In the genomic region with DNA sequence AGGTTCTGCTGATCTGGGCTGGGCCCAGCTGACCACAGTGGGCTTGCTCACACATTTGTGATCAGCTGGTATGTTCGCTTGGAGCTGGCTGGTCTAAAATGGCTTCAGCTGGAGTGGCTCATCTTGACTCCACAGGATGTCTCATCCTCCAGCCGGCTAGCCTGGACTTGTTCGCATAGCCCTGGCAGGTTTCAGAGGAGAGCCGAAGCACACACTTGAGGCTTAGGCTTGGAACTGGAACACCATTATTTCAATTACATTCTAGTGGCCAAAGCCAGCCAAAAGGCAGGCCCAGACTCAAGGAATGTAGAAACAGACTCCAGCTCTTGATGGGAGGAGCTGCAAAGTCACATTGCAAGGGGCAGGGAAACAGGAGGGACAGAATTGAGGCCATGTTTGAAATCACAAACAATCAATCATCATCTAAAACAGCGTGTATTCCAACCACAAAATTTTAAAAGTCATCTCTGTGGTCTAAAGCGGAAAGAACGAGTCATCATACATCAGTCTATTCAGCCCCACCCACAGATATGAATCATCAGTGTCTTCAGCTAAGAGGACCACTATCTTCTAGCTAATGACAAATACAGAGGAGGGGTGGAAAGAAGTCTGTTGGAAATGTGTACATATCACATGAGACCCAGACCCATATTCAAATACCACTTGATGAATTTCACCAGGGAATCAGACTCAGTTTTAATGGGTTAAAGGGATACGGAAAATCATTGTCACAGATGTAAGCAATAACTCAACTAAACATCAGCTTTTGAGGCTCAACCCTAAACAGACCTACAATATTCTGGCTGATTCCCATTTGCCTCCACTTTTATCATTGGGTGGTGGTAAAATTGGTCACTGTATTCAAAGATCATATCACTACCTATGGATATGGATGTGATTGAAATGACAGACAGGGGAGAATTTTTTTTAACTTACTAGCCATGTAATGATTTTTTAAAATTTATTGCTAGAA, we compare ENCODE assay signal across 8 cellular contexts.
DNase-seq lines count a peak whose midpoint lies in the region; ATAC-seq and TF ChIP-seq lines count a peak whose summit lies in the region.

No MANE protein-coding gene starts in this region.

- no peaks in the 10 kb centered on the region for H3K9me3 ChIP-seq in left lung

- H3K4me3 ChIP-seq in left lung, result no peak overlapping the region

- intact Hi-C loops in left lung (cut with DNase I), result no loop called here

- DNase-seq in NCI-H2227 (lab: John Stamatoyannopoulos, UW; ENCODE audit: unreplicated experiment) (peak; percentile 12), NCI-H2227 treated with DMSO at 0.1 percent for 48 hours (lab: John Stamatoyannopoulos, UW) (no peak), SHP77 treated with DMSO at 0.1 percent for 48 hours (lab: John Stamatoyannopoulos, UW) (peak; percentile 18), left lung (peak in 1 of 2 donors; percentile 54), NCI-H526 (lab: John Stamatoyannopoulos, UW) (no peak)
- DNase-seq in activated gamma-delta T cell treated with anti-CD3 and anti-CD28 coated beads, Interleukin-2, amount 50 U/mL, for 16 hours (ENCODE audit: low read depth), result peak; percentile 33
- DNase-seq in stimulated activated CD8-positive, alpha-beta memory T cell treated with anti-CD3 and anti-CD28 coated beads, Interleukin-7, amount 100 ng/mL, for 4 hours (ENCODE audit: low read depth in 2 of 2), result peak; percentile 24 to 43

- TF ChIP-seq CTCF in left lung (IDR thresholded peaks at IDR 0.05), result no peak

- ATAC-seq in HG02885 (IDR thresholded peaks at IDR 0.05; ENCODE audit: poor library complexity, unreplicated experiment) (peak; percentile 87), left lung (peak; percentile 66)

- H3K36me3 ChIP-seq in left lung, result no peaks in the 10 kb centered on the region

- peak overlapping the region; percentile 19 to 35 for H3K27ac ChIP-seq in left lung

- peaks cover 0 to 4% of the 10 kb centered on the region in 2 donors for H3K27me3 ChIP-seq in left lung

- H3K4me1 ChIP-seq in left lung, result peaks cover 0 to 21% of the 10 kb centered on the region in 2 donors

Comparison
In these comparisons a context has a peak if more than half of its experiments do, and no peak if none do; other contexts are left out.
1. DNase-seq: peak in NCI-H2227 (single experiment), SHP77 treated with DMSO at 0.1 percent for 48 hours (single experiment), activated gamma-delta T cell treated with anti-CD3 and anti-CD28 coated beads, Interleukin-2, amount 50 U/mL, for 16 hours (single experiment) and stimulated activated CD8-positive, alpha-beta memory T cell treated with anti-CD3 and anti-CD28 coated beads, Interleukin-7, amount 100 ng/mL, for 4 hours (2 of 2); none in NCI-H2227 treated with DMSO at 0.1 percent for 48 hours (single experiment) and NCI-H526 (0 of 2).